In the genomic region with DNA sequence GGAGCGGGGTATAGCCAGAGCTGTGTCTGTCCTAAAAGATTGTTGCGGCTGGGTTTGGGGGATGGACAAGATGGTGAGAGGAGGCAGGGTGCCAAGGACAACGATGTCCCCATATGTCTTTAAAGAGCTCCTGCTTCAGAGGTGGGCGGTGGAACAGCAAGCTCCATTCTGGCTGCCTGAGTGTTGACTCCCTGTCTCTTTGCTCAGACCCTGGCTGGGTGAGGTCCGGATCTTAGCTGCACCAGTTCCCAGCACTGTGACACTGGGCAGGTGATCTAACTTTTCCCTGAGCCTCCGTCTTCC, we compare ENCODE assay signal across 1 cellular context.
TF ChIP-seq lines count a peak whose summit lies in the region.

No MANE protein-coding gene starts in this region.

TF ChIP-seq in K562, 482 proteins besides CTCF, POLR2A, EP300 and RAD21:
- TF ChIP-seq CSDE1 (IDR thresholded peaks at IDR 0.05) (no peak), NR2C1 (IDR thresholded peaks at IDR 0.05) (no peak), NR2C1 (tag; IDR thresholded peaks at IDR 0.05) (0 out of 2 replicates have a peak, but pooled peaks have one; percentile 8)
